27 cellular contexts compared by ENCODE assay signal in genomic region chr12:72297666-72298065, GRCh38. TPM values are rescaled to one million over a fixed set of nuclear protein-coding genes. Genes with fewer than 3 reads are reported as not detected.
"Had no signal": no experiment of that assay in that cellular context is flagged by ENCODE, and none has a peak within 500 bp of the region (broad histone marks: within the 10 kb centered on the region; RNA-seq: fewer than 3 reads in every experiment).

No MANE protein-coding gene starts in this region.

- H3K27ac ChIP-seq: esophagus squamous epithelium, heart right ventricle, left lung, prostate gland, right atrium auricular region, thyroid gland, vagina had no signal

- H3K27me3 ChIP-seq: esophagus squamous epithelium, left lung, right atrium auricular region, thyroid gland, vagina had no signal

- DNase-seq: effector CD8-positive, alpha-beta T cell; endodermal cell; esophagus squamous epithelium; foreskin melanocyte; glutamatergic neuron; heart right ventricle; hippocampal formation; left cardiac atrium; left lung; mesendoderm; midbrain; naive thymus-derived CD4-positive, alpha-beta T cell; nucleus accumbens; stimulated activated CD4-positive, alpha-beta T cell treated with anti-CD3 and anti-CD28 coated beads, Interleukin-12 subunit alpha, Interleukin-12 subunit beta, amount 100 ng/mL, for 4 hours; stimulated activated CD4-positive, alpha-beta T cell treated with anti-CD3 and anti-CD28 coated beads, Interleukin-1b, Interleukin-23, amount 100 ng/mL, for 48 hours; stimulated activated CD4-positive, alpha-beta T cell treated with anti-CD3 and anti-CD28 coated beads, Interleukin-4, amount 100 ng/mL, for 1 hour; stimulated activated CD8-positive, alpha-beta memory T cell treated with anti-CD3 and anti-CD28 coated beads, Interleukin-4, amount 100 ng/mL, for 48 hours; stimulated activated naive CD4-positive, alpha-beta T cell; stimulated activated naive CD8-positive, alpha-beta T cell treated with anti-CD3 and anti-CD28 coated beads, Interleukin-15, amount 100 ng/mL, for 72 hours; thyroid gland; trophoblast cell had no signal

- H3K9me3 ChIP-seq: esophagus squamous epithelium, heart right ventricle, left lung, prostate gland, right atrium auricular region, thyroid gland, vagina had no signal

- H3K4me1 ChIP-seq: esophagus squamous epithelium, heart right ventricle, left lung, prostate gland, right atrium auricular region, thyroid gland, vagina had no signal

- H3K36me3 ChIP-seq: esophagus squamous epithelium, heart right ventricle, left lung, prostate gland, right atrium auricular region, thyroid gland, vagina had no signal

- ATAC-seq: heart right ventricle; left cardiac atrium; left lung; naive thymus-derived CD4-positive, alpha-beta T cell; sciatic nerve; stimulated activated naive CD8-positive, alpha-beta T cell treated with anti-CD3 and anti-CD28 coated beads, Interleukin-15, amount 100 ng/mL, for 72 hours had no signal

- H3K4me3 ChIP-seq: esophagus squamous epithelium, heart right ventricle, left lung, prostate gland, right atrium auricular region, smooth muscle cell, thyroid gland, vagina had no signal

- H3K4me2 ChIP-seq: smooth muscle cell had no signal

RNA-seq across cellular contexts. Expression of gene TRHDE, which starts 25.5 kb away (rescaled TPM):
- total RNA-seq: lung microvascular endothelial cell; naive thymus-derived CD4-positive, alpha-beta T cell had no signal
- polyA plus RNA-seq: naive thymus-derived CD4-positive, alpha-beta T cell had no signal
